In genomic region chr13:99431927-99432636, GRCh38 we compare ENCODE assay signal across 8 cellular contexts.
DNase-seq lines count a peak whose midpoint lies in the region; ATAC-seq and TF ChIP-seq lines count a peak whose summit lies in the region.

No MANE protein-coding gene starts in this region.

- H3K56ac ChIP-seq in IMR-90 (ENCODE audit: extremely low read depth, insufficient read depth, low read length) (no peak overlapping the region), mesendoderm (ENCODE audit: low read length) (no peak overlapping the region)

- H3K4me3 ChIP-seq in IMR-90 (ENCODE audit: insufficient read depth, low read depth, low read length) (no peak overlapping the region), colonic mucosa (no peak overlapping the region), subcutaneous abdominal adipose tissue (ENCODE audit: low read depth in 1 of 5, low read length in 5 of 5) (peak overlapping the region; percentile 28 to 56 (median 51)), mesendoderm (ENCODE audit: low read length) (no peak overlapping the region)

- H3K27ac Mint-ChIP-seq in Calu3 (ENCODE audit: unreplicated experiment): no peak overlapping the region

- POLR2A ChIA-PET in IMR-90 (lab: Charles Lee; ENCODE audit: unreplicated experiment): no interaction called here

- H3K4me3 Mint-ChIP-seq in Calu3 (ENCODE audit: low read depth, unreplicated experiment): peak overlapping the region; percentile 41

- no peak overlapping the region for H3K23ac ChIP-seq in IMR-90 (ENCODE audit: low read depth, low read length)
- H3K23ac ChIP-seq in mesendoderm (ENCODE audit: low read length): no peak overlapping the region

- peak overlapping the region; percentile 48; the same call in 1 of the 2 replicates for H2BK120ac ChIP-seq in IMR-90 (ENCODE audit: low read depth, low read length)
- H2BK120ac ChIP-seq in mesendoderm (ENCODE audit: low read depth, low read length): no peak overlapping the region

- 0 out of 2 replicates have a peak overlapping the region, but pooled peaks have one; percentile 11 for H2BK20ac ChIP-seq in IMR-90 (ENCODE audit: low read depth, low read length)

- H4K20me1 ChIP-seq in IMR-90 (ENCODE audit: insufficient read depth, low read length): no peaks in the 10 kb centered on the region

- no peak overlapping the region for H4K91ac ChIP-seq in IMR-90 (ENCODE audit: insufficient read depth, low read depth, low read length)

- no peaks in the 10 kb centered on the region for H3K27me3 Mint-ChIP-seq in Calu3 (ENCODE audit: unreplicated experiment)

- H3K4me2 ChIP-seq in IMR-90 (ENCODE audit: low read depth, low read length): peak overlapping the region; percentile 29; the same call in 1 of the 2 replicates
- no peak overlapping the region for H3K4me2 ChIP-seq in mesendoderm (ENCODE audit: low read length)

- no peak for TF ChIP-seq RAD21 in IMR-90 (IDR thresholded peaks at IDR 0.05; ENCODE audit: low read length)

- H4K5ac ChIP-seq in IMR-90 (ENCODE audit: low read depth, low read length): no peak overlapping the region
- no peak overlapping the region for H4K5ac ChIP-seq in mesendoderm (ENCODE audit: low read length)

- H2BK15ac ChIP-seq in IMR-90 (ENCODE audit: low read depth, low read length): no peak overlapping the region
- H2BK15ac ChIP-seq in mesendoderm (replicated peaks; ENCODE audit: low read depth): no peak overlapping the region

- H3K4me1 ChIP-seq in IMR-90 (ENCODE audit: control insufficient read depth, insufficient read depth, low read length): peaks cover 3% of the 10 kb centered on the region
- no peaks in the 10 kb centered on the region for H3K4me1 ChIP-seq in colonic mucosa
- H3K4me1 ChIP-seq in subcutaneous abdominal adipose tissue (ENCODE audit: control insufficient read depth in 5 of 5, insufficient read depth in 5 of 5, low read length in 5 of 5): peaks cover 13 to 30% (median 21%) of the 10 kb centered on the region in 5 donors
- H3K4me1 ChIP-seq in mesendoderm (ENCODE audit: control insufficient read depth, low read depth, low read length): no peaks in the 10 kb centered on the region

- H4K8ac ChIP-seq in IMR-90 (ENCODE audit: low read depth in 2 of 2, low read length in 2 of 2): peak overlapping the region in 1 of 2 experiments; percentile 0; a peak in 1 of 4 replicates
- no peak overlapping the region for H4K8ac ChIP-seq in mesendoderm (ENCODE audit: low read depth, low read length)

- H3K36me3 ChIP-seq in IMR-90 (ENCODE audit: control insufficient read depth, insufficient read depth, low read length) (no peaks in the 10 kb centered on the region), colonic mucosa (no peaks in the 10 kb centered on the region), subcutaneous abdominal adipose tissue (ENCODE audit: control insufficient read depth in 5 of 5, insufficient read depth in 5 of 5, low read length in 5 of 5) (no peaks in the 10 kb centered on the region), mesendoderm (ENCODE audit: control insufficient read depth, insufficient read depth, low read length) (no peaks in the 10 kb centered on the region)

- dilution Hi-C loops in IMR-90 (cut with HindIII; ENCODE audit: low sequenced_read_pairs, unreplicated experiment): no loop called here

- H3K14ac ChIP-seq in IMR-90 (replicated peaks; ENCODE audit: low read depth, low read length): no peak overlapping the region

- H3K18ac ChIP-seq in IMR-90 (ENCODE audit: low read depth, low read length): no peak overlapping the region
- no peak overlapping the region for H3K18ac ChIP-seq in mesendoderm (ENCODE audit: low read length)

- WGBS in IMR-90 (ENCODE audit: extremely low coverage in 2 of 2, insufficient read length in 1 of 2), 2 experiments: 80% methylated on average over 1 of the region's 18 CpGs; no CpG with 5 or more reads in 1 of the 2 experiments
- WGBS in mesendoderm (ENCODE audit: extremely low coverage, insufficient coverage, low lambda C conversion rate): no CpG with 5 or more reads among the region's 18 CpGs

- ATAC-seq in GM21390 (IDR thresholded peaks at IDR 0.05; ENCODE audit: unreplicated experiment) (peak; percentile 38), IMR-90 (ENCODE audit: low read depth) (no peak)

- H2AK9ac ChIP-seq in IMR-90 (replicated peaks; ENCODE audit: low read depth, low read length, poor library complexity): no peak overlapping the region

- H3K27me3 ChIP-seq in IMR-90 (ENCODE audit: control insufficient read depth, insufficient read depth, low read length): peaks cover 8% of the 10 kb centered on the region
- no peaks in the 10 kb centered on the region for H3K27me3 ChIP-seq in colonic mucosa
- H3K27me3 ChIP-seq in subcutaneous abdominal adipose tissue (ENCODE audit: control insufficient read depth in 5 of 5, insufficient read depth in 4 of 5, low read length in 5 of 5): peaks cover 0 to 14% (median 0%) of the 10 kb centered on the region in 5 donors
- H3K27me3 ChIP-seq in mesendoderm (ENCODE audit: insufficient read depth, low read length, poor library complexity): no peaks in the 10 kb centered on the region

- H3K9me1 ChIP-seq in IMR-90 (ENCODE audit: insufficient read depth, low read length): peaks cover 5% of the 10 kb centered on the region; the same call in 1 of the 2 replicates

- BruUV-seq in Calu3 (replicated peaks; lab: Mats Ljungman, UMichigan): no TSS peak
- BruUV-seq in IMR-90 (replicated peaks; lab: Mats Ljungman, UMichigan): no TSS peak

- no peak for TF ChIP-seq CTCF in Calu3 (IDR thresholded peaks at IDR 0.05; ENCODE audit: unreplicated experiment)
- no peak for TF ChIP-seq CTCF in IMR-90 (conservative IDR thresholded peaks at IDR 0.05; ENCODE audit: low read depth, low read length)
- TF ChIP-seq CTCF in colonic mucosa (IDR thresholded peaks at IDR 0.05): no peak

- no peaks in the 10 kb centered on the region for H3K9me3 ChIP-seq in IMR-90 (ENCODE audit: control insufficient read depth, insufficient read depth, low read length)
- no peaks in the 10 kb centered on the region for H3K9me3 ChIP-seq in colonic mucosa
- no peaks in the 10 kb centered on the region for H3K9me3 ChIP-seq in subcutaneous abdominal adipose tissue (ENCODE audit: control insufficient read depth in 5 of 5, low read length in 5 of 5)

- no peak overlapping the region for H2BK5ac ChIP-seq in IMR-90 (ENCODE audit: low read depth, low read length, poor library complexity, severe bottlenecking)
- H2BK5ac ChIP-seq in mesendoderm (ENCODE audit: low read length): no peak overlapping the region

- peaks cover 10% of the 10 kb centered on the region for H3K4me1 Mint-ChIP-seq in Calu3 (ENCODE audit: low read depth, unreplicated experiment)

- no peak for TF ChIP-seq POLR2A in IMR-90 (IDR thresholded peaks at IDR 0.05; ENCODE audit: low read depth, low read length)

- H3K4ac ChIP-seq in IMR-90 (ENCODE audit: low read depth, low read length) (peak overlapping the region; percentile 55), mesendoderm (ENCODE audit: low read depth, low read length) (no peak overlapping the region)

- in situ Hi-C loops in IMR-90 (cut with MboI; ENCODE audit: low sequenced_read_pairs): no loop called here

- DNase-seq in Calu3 (no peak), IMR-90 (no peak), colonic mucosa (no peak), NCI-H524 (lab: John Stamatoyannopoulos, UW) (no peak), mesendoderm (no peak), medulla oblongata (ENCODE audit: extremely low spot score) (no peak)

- no peaks in the 10 kb centered on the region for H3K79me1 ChIP-seq in IMR-90 (ENCODE audit: low read depth in 1 of 2, low read length in 2 of 2)
- H3K79me1 ChIP-seq in mesendoderm (ENCODE audit: low read length): no peaks in the 10 kb centered on the region

- peak overlapping the region; percentile 87 for H2AFZ ChIP-seq in IMR-90 (replicated peaks; ENCODE audit: low read length, poor library complexity)

- H3K9me3 Mint-ChIP-seq in Calu3 (ENCODE audit: low read depth, unreplicated experiment): no peaks in the 10 kb centered on the region

- H2AK5ac ChIP-seq in IMR-90 (ENCODE audit: low read depth, low read length) (peak overlapping the region; percentile 51), mesendoderm (ENCODE audit: low read length) (no peak overlapping the region)

- no peaks in the 10 kb centered on the region for H3K36me3 Mint-ChIP-seq in Calu3 (ENCODE audit: insufficient read depth, unreplicated experiment)

- H3K79me2 ChIP-seq in mesendoderm (ENCODE audit: control insufficient read depth, insufficient read depth, low read length): no peaks in the 10 kb centered on the region

- CTCF ChIA-PET in Calu3 (lab: Charles Lee) (interaction anchor here (0.6 kb wide), 1 partner anchor 765 kb away, joined by 4 read pairs; no protein-coding TSS in a partner anchor), IMR-90 (lab: Yijun Ruan, JAX) (interaction anchor here (0.6 kb wide), 1 partner anchor 135 kb away, joined by 4 read pairs; no protein-coding TSS in a partner anchor)

- H3K27ac ChIP-seq in IMR-90 (ENCODE audit: insufficient read depth, low read length): no peak overlapping the region
- H3K27ac ChIP-seq in colonic mucosa: peak overlapping the region; percentile 30
- peak overlapping the region; percentile 29 for H3K27ac ChIP-seq in subcutaneous abdominal adipose tissue (ENCODE audit: low read depth, low read length)
- H3K27ac ChIP-seq in mesendoderm (ENCODE audit: low read depth, low read length): no peak overlapping the region

- H3K9ac ChIP-seq in IMR-90 (ENCODE audit: low read depth, low read length) (no peak overlapping the region), colonic mucosa (ENCODE audit: low read depth in 2 of 2, low read length in 2 of 2) (no peak overlapping the region), subcutaneous abdominal adipose tissue (ENCODE audit: low read length in 5 of 5) (peak overlapping the region in 1 of 5 donors; percentile 47), mesendoderm (ENCODE audit: low read length) (no peak overlapping the region)

- intact Hi-C loops in Calu3 (cut with micrococcal nuclease; ENCODE audit: unreplicated experiment): no loop called here
- intact Hi-C loops in IMR-90 (cut with micrococcal nuclease): no loop called here
- intact Hi-C loops in colonic mucosa (cut with DNase I): no loop called here

TF ChIP-seq in IMR-90, 13 proteins besides CTCF, POLR2A, EP300 and RAD21:
- no peak for TF ChIP-seq RFX5 (IDR thresholded peaks at IDR 0.05; ENCODE audit: low read depth, low read length)
- no peak for TF ChIP-seq MAZ (IDR thresholded peaks at IDR 0.05; ENCODE audit: borderline replicate concordance, low read depth, low read length)
- TF ChIP-seq SMC3 (IDR thresholded peaks at IDR 0.05; ENCODE audit: low read depth, low read length): no peak

Comparison
In these comparisons a context has a peak if more than half of its experiments do, and no peak if none do; other contexts are left out.
1. H3K27ac ChIP-seq: peak in colonic mucosa (single experiment) and subcutaneous abdominal adipose tissue (single experiment); none in IMR-90 (single experiment) and mesendoderm (single experiment).
2. H3K4me3 ChIP-seq: peak in subcutaneous abdominal adipose tissue (5 of 5); none in IMR-90 (single experiment), colonic mucosa (single experiment) and mesendoderm (single experiment).